In genomic region chr4:8258813-8259212, GRCh38 we compare ENCODE assay signal across 19 cellular contexts. TPM values are rescaled to one million over a fixed set of nuclear protein-coding genes. Genes with fewer than 3 reads are reported as not detected.
"Had no signal": no experiment of that assay in that cellular context is flagged by ENCODE, and none has a peak within 500 bp of the region (broad histone marks: within the 10 kb centered on the region; RNA-seq: fewer than 3 reads in every experiment).

No MANE protein-coding gene starts in this region.

- H3K4me3 ChIP-seq: dorsolateral prefrontal cortex, heart left ventricle, smooth muscle cell, suprapubic skin, thyroid gland, upper lobe of left lung, uterus had no signal

- H3K9me3 ChIP-seq: heart left ventricle, suprapubic skin, thyroid gland, upper lobe of left lung, uterus had no signal

- H3K4me2 ChIP-seq: smooth muscle cell had no signal

- H3K27ac ChIP-seq: dorsolateral prefrontal cortex, heart left ventricle, suprapubic skin, thyroid gland, upper lobe of left lung, uterus had no signal

- ATAC-seq: heart left ventricle; right cardiac atrium; stimulated activated effector memory CD8-positive, alpha-beta T cell treated with anti-CD3 and anti-CD28 coated beads, Interleukin-12 subunit alpha, Interleukin-12 subunit beta, amount 100 ng/mL, for 72 hours; stimulated activated naive CD8-positive, alpha-beta T cell treated with anti-CD3 and anti-CD28 coated beads, Interleukin-15, Interleukin-2, amounts not matched to agents 100 U/mL and 50 U/mL, for 24 hours had no signal

- H3K27me3 ChIP-seq: dorsolateral prefrontal cortex, heart left ventricle, suprapubic skin, thyroid gland, upper lobe of left lung, uterus had no signal

- H3K4me1 ChIP-seq: uterus had no signal

- FAIRE-seq: frontal cortex had no signal

- H3K36me3 ChIP-seq: heart left ventricle, suprapubic skin, thyroid gland, upper lobe of left lung, uterus had no signal

- DNase-seq: cortex of kidney; dorsolateral prefrontal cortex; effector CD8-positive, alpha-beta T cell; hippocampal formation; naive thymus-derived CD8-positive, alpha-beta T cell; posterior cingulate gyrus; stimulated activated CD4-positive, alpha-beta T cell treated with anti-CD3 and anti-CD28 coated beads, Interleukin-4, amount 100 ng/mL, for 1 hour; stimulated activated CD8-positive, alpha-beta memory T cell treated with anti-CD3 and anti-CD28 coated beads, Interleukin-4, amount 100 ng/mL, for 48 hours; stimulated activated naive CD8-positive, alpha-beta T cell treated with anti-CD3 and anti-CD28 coated beads, Interleukin-15, Interleukin-2, amounts not matched to agents 100 U/mL and 50 U/mL, for 24 hours; thyroid gland; upper lobe of left lung; uterus had no signal

RNA-seq across cellular contexts. Expression of gene HTRA3, which starts 10.7 kb away (rescaled TPM):
- total RNA-seq: mononuclear cell; naive thymus-derived CD8-positive, alpha-beta T cell had no signal
- polyA plus RNA-seq: naive thymus-derived CD8-positive, alpha-beta T cell had no signal
